Comparison of ENCODE assay signal across 1 cellular context in the genomic region with DNA sequence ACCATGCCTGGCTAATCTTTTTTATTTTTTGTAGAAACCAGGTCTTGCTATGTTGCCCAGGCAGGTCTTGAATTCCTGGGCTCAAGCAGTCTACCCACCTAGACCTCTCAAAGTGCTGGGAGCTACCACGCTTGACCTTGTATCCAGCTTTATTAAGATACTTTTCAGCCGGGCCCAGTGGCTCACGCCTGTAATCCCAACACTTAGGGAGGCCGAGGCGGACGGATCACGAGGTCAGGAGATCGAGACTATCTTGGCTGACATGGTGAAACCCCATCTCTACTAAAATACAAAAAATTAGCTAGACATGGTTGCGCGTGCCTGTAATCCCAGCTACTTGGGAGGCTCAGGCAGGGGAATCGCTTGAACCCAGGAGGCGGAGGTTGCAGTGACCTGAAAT. TPM values are rescaled to one million over a fixed set of nuclear protein-coding genes. Genes with fewer than 3 reads are reported as not detected.
"Had no signal": no experiment of that assay in that cellular context is flagged by ENCODE, and none has a peak within 500 bp of the region (broad histone marks: within the 10 kb centered on the region; RNA-seq: fewer than 3 reads in every experiment).

No MANE protein-coding gene starts in this region.

RNA-seq across cellular contexts. Expression of gene GAREM1, which starts 4.4 kb away (rescaled TPM):
- total RNA-seq: natural killer cell treated with Interleukin-12 subunit alpha and Interleukin-12 subunit beta and Interleukin-15 and Interleukin-18, amount 100 ng/mL, for 72 hours had no signal
